In genomic region chr9:76835571-76836283, GRCh38 we compare ENCODE assay signal across 9 cellular contexts.
DNase-seq lines count a peak whose midpoint lies in the region; ATAC-seq and TF ChIP-seq lines count a peak whose summit lies in the region.
"Had no signal": no experiment of that assay in that cellular context is flagged by ENCODE, and none has a peak within 500 bp of the region (broad histone marks: within the 10 kb centered on the region; RNA-seq: fewer than 3 reads in every experiment).

No MANE protein-coding gene starts in this region.

- peak in 7 of 8 donors; percentile 55 to 90 (median 75) for ATAC-seq in heart right ventricle

- 50 to 56% methylated on average over 7 of the region's 7 CpGs for WGBS in heart right ventricle, 2 donors

- peaks cover 0 to under 1% (median 0%) of the 10 kb centered on the region in 11 donors for H3K9me3 ChIP-seq in heart right ventricle
- H3K9me3 ChIP-seq in CD8-positive, alpha-beta memory T cell (ENCODE audit: low read length), result no peaks in the 10 kb centered on the region

- H3K4me1 ChIP-seq in heart right ventricle, result peaks cover 0 to 14% (median 0%) of the 10 kb centered on the region in 9 donors
- no peaks in the 10 kb centered on the region for H3K4me1 ChIP-seq in CD8-positive, alpha-beta memory T cell (ENCODE audit: insufficient read depth, low read length)

- no peak overlapping the region for H3K27ac Mint-ChIP-seq in CD8-positive, alpha-beta memory T cell
- H3K27ac Mint-ChIP-seq: activated B cell treated with CpG ODN at 0.5 μM for 24 hours had no signal

- peaks cover 0 to 5% (median 0%) of the 10 kb centered on the region in 5 donors for H3K9me3 Mint-ChIP-seq in CD8-positive, alpha-beta memory T cell
- H3K9me3 Mint-ChIP-seq: activated B cell treated with CpG ODN at 0.5 μM for 24 hours had no signal

- no peaks in the 10 kb centered on the region for H3K36me3 Mint-ChIP-seq in CD8-positive, alpha-beta memory T cell

- peak; percentile 41 for DNase-seq in HS-27A (ENCODE audit: low read depth)
- DNase-seq in heart right ventricle, result no peak
- peak; percentile 45 for DNase-seq in smooth muscle cell of the brain vasculature (ENCODE audit: low read depth, low spot score)
- no peak for DNase-seq in HuH-7 (ENCODE audit: low spot score)
- no peak for DNase-seq in CD8-positive, alpha-beta memory T cell
- DNase-seq in DMS114 treated with DMSO at 0.1 percent for 48 hours (lab: John Stamatoyannopoulos, UW; ENCODE audit: unreplicated experiment), result no peak
- no peak for DNase-seq in stimulated activated CD4-positive, alpha-beta T cell treated with anti-CD3 and anti-CD28 coated beads, Interleukin-4, amount 100 ng/mL, for 4 hours
- DNase-seq: activated B cell treated with CpG ODN at 0.5 μM for 24 hours had no signal

- CTCF ChIA-PET in CD8-positive, alpha-beta memory T cell (lab: Charles Lee), result no interaction called here

- H3K4me3 ChIP-seq in heart right ventricle, result peak overlapping the region in 2 of 10 donors; percentile 2 to 5
- H3K4me3 ChIP-seq in CD8-positive, alpha-beta memory T cell (ENCODE audit: low read length), result no peak overlapping the region

- H3K27me3 Mint-ChIP-seq in CD8-positive, alpha-beta memory T cell, result peaks cover 0 to 7% of the 10 kb centered on the region in 2 donors

- no peaks in the 10 kb centered on the region for H3K36me3 ChIP-seq in heart right ventricle
- H3K36me3 ChIP-seq in CD8-positive, alpha-beta memory T cell (ENCODE audit: insufficient read depth, low read length), result no peaks in the 10 kb centered on the region

- H3K4me1 Mint-ChIP-seq in CD8-positive, alpha-beta memory T cell, result no peaks in the 10 kb centered on the region
- H3K4me1 Mint-ChIP-seq: activated B cell treated with CpG ODN at 0.5 μM for 24 hours had no signal

- H3K4me3 Mint-ChIP-seq in CD8-positive, alpha-beta memory T cell, result no peak overlapping the region
- H3K4me3 Mint-ChIP-seq: activated B cell treated with CpG ODN at 0.5 μM for 24 hours had no signal

- TF ChIP-seq CTCF in heart right ventricle (IDR thresholded peaks at IDR 0.05), result no peak

- intact Hi-C loops in heart right ventricle (cut with DNase I), result no loop called here

- H3K27ac ChIP-seq in angular gyrus (ENCODE audit: low read depth, low read length) (peak overlapping the region; percentile 9), heart right ventricle (peak overlapping the region in 8 of 10 donors; percentile 0 to 78 (median 38))
- H3K27ac ChIP-seq in CD8-positive, alpha-beta memory T cell (ENCODE audit: low read depth, low read length), result no peak overlapping the region

- H3K27me3 ChIP-seq in heart right ventricle, result no peaks in the 10 kb centered on the region
- H3K27me3 ChIP-seq in CD8-positive, alpha-beta memory T cell (ENCODE audit: insufficient read depth, low read length, poor library complexity, severe bottlenecking), result no peaks in the 10 kb centered on the region

- POLR2A ChIA-PET in CD8-positive, alpha-beta memory T cell (lab: Charles Lee), result interaction anchor here (0.6 kb wide), 1 partner anchor 134 kb away, joined by 5 read pairs; no protein-coding TSS in a partner anchor

Comparison
In these comparisons a context has a peak if more than half of its experiments do, and no peak if none do; other contexts are left out.
1. DNase-seq: peak in HS-27A (single experiment) and smooth muscle cell of the brain vasculature (single experiment); none in heart right ventricle (0 of 2), HuH-7 (single experiment), CD8-positive, alpha-beta memory T cell (0 of 5), DMS114 treated with DMSO at 0.1 percent for 48 hours (single experiment) and stimulated activated CD4-positive, alpha-beta T cell treated with anti-CD3 and anti-CD28 coated beads, Interleukin-4, amount 100 ng/mL, for 4 hours (0 of 2).